In genomic region chr17:63988741-63989621, GRCh38 we compare ENCODE assay signal across 1 cellular context.
TF ChIP-seq lines count a peak whose summit lies in the region.

No MANE protein-coding gene starts in this region.

TF ChIP-seq in HepG2, 621 proteins besides CTCF, POLR2A, EP300 and RAD21:
- peak; percentile 32; the same call in 1 of the 2 replicates for TF ChIP-seq ZNF687 (CRISPR knock-in tag; IDR thresholded peaks at IDR 0.05)
- TF ChIP-seq ARID5B (CRISPR knock-in tag; IDR thresholded peaks at IDR 0.05), result no peak
- no peak for TF ChIP-seq ZNF569 (CRISPR knock-in tag; IDR thresholded peaks at IDR 0.05; ENCODE audit: borderline replicate concordance)
- no peak for TF ChIP-seq PRDM15 (CRISPR knock-in tag; IDR thresholded peaks at IDR 0.05)
- no peak for TF ChIP-seq GMEB1 (CRISPR knock-in tag; IDR thresholded peaks at IDR 0.05; ENCODE audit: borderline replicate concordance)
- no peak for TF ChIP-seq ZNF784 (CRISPR knock-in tag; IDR thresholded peaks at IDR 0.05; ENCODE audit: borderline replicate concordance)
- TF ChIP-seq ZSCAN25 (CRISPR knock-in tag; IDR thresholded peaks at IDR 0.05), result 0 out of 2 replicates have a peak, but pooled peaks have one; percentile 13
- no peak for TF ChIP-seq KMT2B (CRISPR knock-in tag; IDR thresholded peaks at IDR 0.05)
- no peak for TF ChIP-seq PATZ1 (CRISPR knock-in tag; IDR thresholded peaks at IDR 0.05)
- TF ChIP-seq PHF21A (CRISPR knock-in tag; IDR thresholded peaks at IDR 0.05), result no peak
- no peak for TF ChIP-seq SRF (IDR thresholded peaks at IDR 0.05; ENCODE audit: low read depth, low read length)
- peak; percentile 52; the same call in 1 of the 2 replicates for TF ChIP-seq ZNF281 (CRISPR knock-in tag; IDR thresholded peaks at IDR 0.05; ENCODE audit: borderline replicate concordance)
- no peak for TF ChIP-seq HNF1B (CRISPR knock-in tag; IDR thresholded peaks at IDR 0.05)
- peak; percentile 32; the same call in 1 of the 2 replicates for TF ChIP-seq MTF2 (CRISPR knock-in tag; IDR thresholded peaks at IDR 0.05; ENCODE audit: borderline replicate concordance)
- TF ChIP-seq ZNF773 (CRISPR knock-in tag; IDR thresholded peaks at IDR 0.05; ENCODE audit: borderline replicate concordance), result no peak
- no peak for TF ChIP-seq RFX3 (CRISPR knock-in tag; IDR thresholded peaks at IDR 0.05)
- no peak for TF ChIP-seq ZNF512B (CRISPR knock-in tag; IDR thresholded peaks at IDR 0.05; ENCODE audit: borderline replicate concordance)
- TF ChIP-seq ZNF12 (CRISPR knock-in tag; IDR thresholded peaks at IDR 0.05), result no peak
